ENCODE assay signal across 4 cellular contexts in genomic region chr7:153390955-153391354, GRCh38.
"Had no signal": no experiment of that assay in that cellular context is flagged by ENCODE, and none has a peak within 500 bp of the region (broad histone marks: within the 10 kb centered on the region; RNA-seq: fewer than 3 reads in every experiment).

No MANE protein-coding gene starts in this region.

- ATAC-seq: GM23338 had no signal

- H3K4me3 ChIP-seq: GM23338 had no signal

- DNase-seq: H9, HCEC 1CT, IMR-90 had no signal
